In genomic region chr22:19994851-19995610, GRCh38 we compare ENCODE assay signal across 1 cellular context.
TF ChIP-seq lines count a peak whose summit lies in the region.

No MANE protein-coding gene starts in this region.

TF ChIP-seq in HEK293, 187 proteins besides CTCF, POLR2A, EP300 and RAD21 (continued from another document):
- no peak for TF ChIP-seq INSM2 (tag by site-specific recombination; IDR thresholded peaks at IDR 0.05)
TF ChIP-seq in HEK293: peak in this region for 4.
